Comparison of ENCODE assay signal across 23 cellular contexts in genomic region chr3:126105691-126106187, GRCh38. TPM values are rescaled to one million over a fixed set of nuclear protein-coding genes. Genes with fewer than 3 reads are reported as not detected.
A peak's percentile ranks its signal among the peaks of the same experiment; 100 is the strongest.
DNase-seq lines count a peak whose midpoint lies in the region; ATAC-seq and TF ChIP-seq lines count a peak whose summit lies in the region.
"Had no signal": no experiment of that assay in that cellular context is flagged by ENCODE, and none has a peak within 500 bp of the region (broad histone marks: within the 10 kb centered on the region; RNA-seq: fewer than 3 reads in every experiment).

No MANE protein-coding gene starts in this region.

- H3K27me3 Mint-ChIP-seq in activated naive CD4-positive, alpha-beta T cell treated with anti-CD3 and anti-CD28 coated beads for 36 hours (ENCODE audit: low read depth), result no peaks in the 10 kb centered on the region

- CTCF ChIA-PET in activated naive CD4-positive, alpha-beta T cell treated with anti-CD3 and anti-CD28 coated beads for 36 hours (lab: Charles Lee), result no interaction called here

- TF ChIP-seq CTCF in GM13976 (IDR thresholded peaks at IDR 0.05; ENCODE audit: borderline replicate concordance, control extremely low read depth, extremely low read depth, insufficient read depth, missing control alignments), result no peak

- no peaks in the 10 kb centered on the region for H3K9me3 Mint-ChIP-seq in activated naive CD4-positive, alpha-beta T cell treated with anti-CD3 and anti-CD28 coated beads for 36 hours
- H3K9me3 Mint-ChIP-seq: activated T-cell treated with anti-CD3 and anti-CD28 coated beads, Interleukin-2, amount 50 U/mL, for 4 hours had no signal

- H3K4me3 Mint-ChIP-seq in activated naive CD4-positive, alpha-beta T cell treated with anti-CD3 and anti-CD28 coated beads for 36 hours, result no peak overlapping the region
- H3K4me3 Mint-ChIP-seq: activated CD8-positive, alpha-beta T cell treated with anti-CD3 and anti-CD28 coated beads, Interleukin-2, amount 10 ng/mL, durations not matched to agents 7 days and 5 days; activated T-cell treated with anti-CD3 and anti-CD28 coated beads, Interleukin-2, amount 50 U/mL, for 4 hours; T-helper 17 cell had no signal

- intact Hi-C loops in posterior vena cava (cut with DNase I), result no loop called here
- intact Hi-C loops in activated naive CD4-positive, alpha-beta T cell treated with anti-CD3 and anti-CD28 coated beads for 36 hours (cut with micrococcal nuclease), result no loop called here

- in situ Hi-C loops in GM13976 (cut with MboI; ENCODE audit: low sequenced_read_pairs, unreplicated experiment), result no loop called here

- ATAC-seq in HG02973 (IDR thresholded peaks at IDR 0.05; ENCODE audit: unreplicated experiment) (no peak), HG03045 (IDR thresholded peaks at IDR 0.05; ENCODE audit: unreplicated experiment) (no peak)
- ATAC-seq: activated CD8-positive, alpha-beta T cell treated with anti-CD3 and anti-CD28 coated beads, Interleukin-2, amount 10 ng/mL, durations not matched to agents 7 days and 5 days; activated T-cell treated with anti-CD3 and anti-CD28 coated beads, Interleukin-2, amount 50 U/mL, for 4 hours; sciatic nerve; T-helper 17 cell had no signal

- no peaks in the 10 kb centered on the region for H3K36me3 Mint-ChIP-seq in activated naive CD4-positive, alpha-beta T cell treated with anti-CD3 and anti-CD28 coated beads for 36 hours (ENCODE audit: low read depth)

- DNase-seq in D341Med (ENCODE audit: low spot score) (peak; percentile 18), GM13976 (ENCODE audit: low spot score) (peak; percentile 23), iPS-NIHi11 (ENCODE audit: low spot score) (peak; percentile 3), posterior vena cava (ENCODE audit: low spot score) (peak; percentile 79)
- DNase-seq in activated naive CD4-positive, alpha-beta T cell treated with anti-CD3 and anti-CD28 coated beads for 36 hours, result no peak
- DNase-seq: activated CD4-positive, CD25-positive, alpha-beta regulatory T cell treated with anti-CD3 and anti-CD28 coated beads, Interleukin-2, amount 50 U/mL, for 72 hours; activated CD8-positive, alpha-beta T cell treated with anti-CD3 and anti-CD28 coated beads, Interleukin-2, amount 10 ng/mL, durations not matched to agents 7 days and 5 days; activated naive CD4-positive, alpha-beta T cell treated with Interleukin-2 at 50 U/mL for 16 hours; activated T-cell treated with anti-CD3 and anti-CD28 coated beads, Interleukin-2, amount 50 U/mL, for 4 hours; DMS53; mesenchymal stem cell; MG63; NCI-H1105; NCI-H187 treated with DMSO at 0.1 percent for 48 hours; NCI-H2171 treated with DMSO at 0.1 percent for 48 hours; NCI-H524; SHP77; stimulated activated CD4-positive, alpha-beta T cell treated with anti-CD3 and anti-CD28 coated beads, Interleukin-4, amount 100 ng/mL, for 4 hours; trophoblast cell had no signal

- H3K4me1 Mint-ChIP-seq in activated naive CD4-positive, alpha-beta T cell treated with anti-CD3 and anti-CD28 coated beads for 36 hours (ENCODE audit: low read depth), result no peaks in the 10 kb centered on the region

- H3K27ac Mint-ChIP-seq in activated naive CD4-positive, alpha-beta T cell treated with anti-CD3 and anti-CD28 coated beads for 36 hours, result no peak overlapping the region
- H3K27ac Mint-ChIP-seq: activated CD8-positive, alpha-beta T cell treated with anti-CD3 and anti-CD28 coated beads, Interleukin-2, amount 10 ng/mL, durations not matched to agents 7 days and 5 days; T-helper 17 cell had no signal

RNA-seq across cellular contexts. Expression of gene SLC41A3, which starts 21.8 kb away (rescaled TPM):
- 10 to 100 TPM; 44.7 to 49.0 TPM for total RNA-seq in posterior vena cava
- total RNA-seq in activated naive CD4-positive, alpha-beta T cell treated with anti-CD3 and anti-CD28 coated beads for 36 hours, result 10 to 100 TPM; 24.0 to 24.7 TPM
